ENCODE assay signal across 8 cellular contexts in genomic region chr11:44574620-44575287, GRCh38. TPM values are rescaled to one million over a fixed set of nuclear protein-coding genes. Genes with fewer than 3 reads are reported as not detected.
DNase-seq lines count a peak whose midpoint lies in the region; ATAC-seq and TF ChIP-seq lines count a peak whose summit lies in the region.

No MANE protein-coding gene starts in this region.

- H3K27me3 ChIP-seq in DND-41 (ENCODE audit: insufficient read depth, low read length, poor library complexity) (no peaks in the 10 kb centered on the region), esophagus (ENCODE audit: control insufficient read depth in 1 of 2, insufficient read depth in 2 of 2, low read length in 2 of 2) (no peaks in the 10 kb centered on the region), thyroid gland (no peaks in the 10 kb centered on the region)

- peaks cover 90% of the 10 kb centered on the region for H3K4me1 ChIP-seq in DND-41 (ENCODE audit: insufficient read depth, low read length)
- H3K4me1 ChIP-seq in esophagus (ENCODE audit: control insufficient read depth in 2 of 2, insufficient read depth in 2 of 2, low read length in 1 of 2), result peaks cover 27 to 64% of the 10 kb centered on the region in 2 donors
- H3K4me1 ChIP-seq in thyroid gland, result no peaks in the 10 kb centered on the region

- TF ChIP-seq CTCF in DND-41 (IDR thresholded peaks at IDR 0.05; ENCODE audit: borderline replicate concordance, extremely low read depth, low read length, poor library complexity, severe bottlenecking) (no peak), thyroid gland (IDR thresholded peaks at IDR 0.05) (no peak)

- H3K27ac Mint-ChIP-seq in T-helper 1 cell treated with Interleukin-12 subunit alpha and Interleukin-12 subunit beta and Interleukin-4 antibody, amounts not matched to agents 30 μg/mL and 1 μg/mL, for 36 hours, result peak overlapping the region; percentile 96

- H3K9ac ChIP-seq in DND-41 (ENCODE audit: low read depth, low read length), result peak overlapping the region; percentile 54

- WGBS in esophagus, 2 donors, result 58 to 60% methylated on average over 5 of the region's 5 CpGs
- 84 to 92% methylated on average over 5 of the region's 5 CpGs for WGBS in thyroid gland, 2 donors

- H3K79me2 ChIP-seq in DND-41 (ENCODE audit: insufficient read depth, low read length), result peaks cover 94% of the 10 kb centered on the region

- H3K27me3 Mint-ChIP-seq in T-helper 1 cell treated with Interleukin-12 subunit alpha and Interleukin-12 subunit beta and Interleukin-4 antibody, amounts not matched to agents 30 μg/mL and 1 μg/mL, for 36 hours (ENCODE audit: low read depth), result no peaks in the 10 kb centered on the region

- H4K20me1 ChIP-seq in DND-41 (ENCODE audit: insufficient read depth, low read length), result peaks cover 29% of the 10 kb centered on the region

- H3K9me3 Mint-ChIP-seq in T-helper 1 cell treated with Interleukin-12 subunit alpha and Interleukin-12 subunit beta and Interleukin-4 antibody, amounts not matched to agents 30 μg/mL and 1 μg/mL, for 36 hours, result no peaks in the 10 kb centered on the region

- H3K36me3 Mint-ChIP-seq in T-helper 1 cell treated with Interleukin-12 subunit alpha and Interleukin-12 subunit beta and Interleukin-4 antibody, amounts not matched to agents 30 μg/mL and 1 μg/mL, for 36 hours (ENCODE audit: low read depth), result peaks cover 60% of the 10 kb centered on the region

- peak overlapping the region in 1 of 2 experiments; percentile 40; a peak in 2 of 4 replicates for H3K4me3 ChIP-seq in DND-41 (ENCODE audit: low read depth in 1 of 2, low read length in 2 of 2)
- H3K4me3 ChIP-seq in esophagus (ENCODE audit: low read depth in 1 of 2, low read length in 2 of 2), result no peak overlapping the region
- no peak overlapping the region for H3K4me3 ChIP-seq in thyroid gland (replicated peaks in 1 of 3)

- H3K4me2 ChIP-seq in DND-41 (ENCODE audit: insufficient read depth, low read length), result peak overlapping the region; percentile 59

- intact Hi-C loops in thyroid gland (cut with DNase I), result no loop called here

- peaks cover 84% of the 10 kb centered on the region for H3K4me1 Mint-ChIP-seq in T-helper 1 cell treated with Interleukin-12 subunit alpha and Interleukin-12 subunit beta and Interleukin-4 antibody, amounts not matched to agents 30 μg/mL and 1 μg/mL, for 36 hours (ENCODE audit: low read depth)

- H3K9me3 ChIP-seq in DND-41 (ENCODE audit: insufficient read depth, low read length, severe bottlenecking), result no peaks in the 10 kb centered on the region
- no peaks in the 10 kb centered on the region for H3K9me3 ChIP-seq in esophagus (ENCODE audit: control insufficient read depth in 2 of 2, insufficient read depth in 1 of 2, low read depth in 1 of 2, low read length in 1 of 2)
- H3K9me3 ChIP-seq in thyroid gland, result no peaks in the 10 kb centered on the region

- H3K36me3 ChIP-seq in DND-41 (ENCODE audit: insufficient read depth, low read length) (peaks cover 66% of the 10 kb centered on the region), esophagus (ENCODE audit: control insufficient read depth in 2 of 2, insufficient read depth in 2 of 2, low read length in 1 of 2) (peaks cover 0 to 7% of the 10 kb centered on the region in 2 donors), thyroid gland (no peaks in the 10 kb centered on the region)

- peak; percentile 78 for DNase-seq in DND-41
- DNase-seq in stimulated activated CD8-positive, alpha-beta memory T cell treated with anti-CD3 and anti-CD28 coated beads, Interleukin-4, amount 100 ng/mL, for 48 hours, result peak; percentile 59
- no peak for DNase-seq in thyroid gland

- TF ChIP-seq POLR2A in thyroid gland (IDR thresholded peaks at IDR 0.05), result no peak

- H3K4me3 Mint-ChIP-seq in T-helper 1 cell treated with Interleukin-12 subunit alpha and Interleukin-12 subunit beta and Interleukin-4 antibody, amounts not matched to agents 30 μg/mL and 1 μg/mL, for 36 hours, result peak overlapping the region; percentile 80

- ATAC-seq in DND-41 (ENCODE audit: insufficient read depth, low read depth) (peak; percentile 89), HG02623 (IDR thresholded peaks at IDR 0.05; ENCODE audit: unreplicated experiment) (peak; percentile 45), GM19023 (IDR thresholded peaks at IDR 0.05; ENCODE audit: unreplicated experiment) (no peak), HG03521 (IDR thresholded peaks at IDR 0.05; ENCODE audit: unreplicated experiment) (no peak)

- H3K27ac ChIP-seq in DND-41 (ENCODE audit: low read length) (peak overlapping the region; percentile 99), esophagus (ENCODE audit: low read depth in 2 of 2, low read length in 1 of 2) (peak overlapping the region; percentile 83 to 84), thyroid gland (no peak overlapping the region)

- no peak overlapping the region for H2AFZ ChIP-seq in DND-41 (ENCODE audit: low read depth, low read length)

RNA-seq across cellular contexts. Expression of gene CD82, which starts 9.3 kb away (rescaled TPM):
- 100 to 1,000 TPM; 123 to 266 TPM for polyA plus RNA-seq in esophagus
- 10 to 100 TPM; 11.8 to 24.0 (median 18.7) TPM for total RNA-seq in thyroid gland

Comparison
In these comparisons a context has a peak if more than half of its experiments do, and no peak if none do; other contexts are left out.
1. ATAC-seq: peak in DND-41 (single experiment) and HG02623 (single experiment); none in GM19023 (single experiment) and HG03521 (single experiment).
2. DNase-seq: peak in DND-41 (single experiment) and stimulated activated CD8-positive, alpha-beta memory T cell treated with anti-CD3 and anti-CD28 coated beads, Interleukin-4, amount 100 ng/mL, for 48 hours (single experiment); none in thyroid gland (0 of 2).
3. H3K27ac ChIP-seq: peak in DND-41 (single experiment) and esophagus (2 of 2); none in thyroid gland (0 of 3).